In the genomic region with DNA sequence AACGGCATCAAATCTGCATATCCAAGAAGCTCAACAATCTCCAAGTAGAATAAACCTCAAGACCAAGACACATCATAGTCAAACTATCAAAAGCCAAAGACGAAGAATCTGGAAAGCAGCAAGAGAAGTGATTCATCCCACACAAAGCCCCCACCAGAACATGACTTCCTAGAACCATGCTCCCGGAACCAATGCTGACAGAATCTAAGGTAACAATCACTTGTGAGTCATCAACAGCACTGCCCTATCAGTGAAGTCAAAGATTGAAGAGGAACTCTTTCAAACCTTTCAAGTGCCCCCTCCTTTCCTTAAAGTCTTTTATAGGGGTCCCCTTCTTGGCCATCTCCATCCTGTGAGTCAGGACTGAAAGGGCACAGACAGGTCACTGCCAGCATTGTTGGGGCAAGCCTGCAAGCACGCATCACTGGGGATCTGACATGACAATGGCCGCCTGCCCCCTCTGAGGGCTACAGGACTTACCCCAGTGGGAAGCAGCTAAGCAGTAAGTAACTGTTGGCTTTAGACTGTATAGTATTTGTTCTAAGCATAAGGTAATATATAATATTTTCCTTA, we compare ENCODE assay signal across 14 cellular contexts. TPM values are rescaled to one million over a fixed set of nuclear protein-coding genes. Genes with fewer than 3 reads are reported as not detected.
A peak's percentile ranks its signal among the peaks of the same experiment; 100 is the strongest.
DNase-seq lines count a peak whose midpoint lies in the region; TF ChIP-seq lines count a peak whose summit lies in the region.
"Had no signal": no experiment of that assay in that cellular context is flagged by ENCODE, and none has a peak within 500 bp of the region (broad histone marks: within the 10 kb centered on the region; RNA-seq: fewer than 3 reads in every experiment).

CCDC70 (plus strand) TSS at position 242 of the 573 bp plus-strand sequence. CDS start 3,443 bp downstream, outside the sequence.

- H3K27me3 Mint-ChIP-seq in endodermal cell (ENCODE audit: insufficient read depth): peaks cover 5% of the 10 kb centered on the region

- H3K9me3 Mint-ChIP-seq in endodermal cell: no peaks in the 10 kb centered on the region

- no peaks in the 10 kb centered on the region for H3K4me1 ChIP-seq in endodermal cell (ENCODE audit: control insufficient read depth, insufficient read depth, low read length)
- H3K4me1 ChIP-seq: right atrium auricular region, vagina had no signal

- no peaks in the 10 kb centered on the region for H3K36me3 ChIP-seq in endodermal cell (ENCODE audit: control insufficient read depth, insufficient read depth, low read length)
- H3K36me3 ChIP-seq: right atrium auricular region, vagina had no signal

- H3K9me3 ChIP-seq in endodermal cell (ENCODE audit: control insufficient read depth, low read length): no peaks in the 10 kb centered on the region
- H3K9me3 ChIP-seq: right atrium auricular region, vagina had no signal

- peaks cover 5% of the 10 kb centered on the region for H3K27me3 ChIP-seq in endodermal cell (ENCODE audit: control insufficient read depth, insufficient read depth, low read length, poor library complexity, severe bottlenecking)
- H3K27me3 ChIP-seq: right atrium auricular region, vagina had no signal

- no peaks in the 10 kb centered on the region for H3K36me3 Mint-ChIP-seq in endodermal cell (ENCODE audit: low read depth)

- H3K27ac ChIP-seq in endodermal cell (ENCODE audit: low read depth, low read length): no peak within 1 kb of the TSS
- H3K27ac ChIP-seq: right atrium auricular region, vagina had no signal

- DNase-seq in stimulated activated CD4-positive, alpha-beta T cell treated with anti-CD3 and anti-CD28 coated beads, Interleukin-4, amount 100 ng/mL, for 24 hours: peak; percentile 27
- DNase-seq in stimulated activated CD4-positive, alpha-beta T cell treated with anti-CD3 and anti-CD28 coated beads, Interleukin-2, amount 100 ng/mL, for 48 hours: no peak
- DNase-seq in SW480 (ENCODE audit: low spot score): peak; percentile 19
- DNase-seq in epithelial cell of esophagus (ENCODE audit: low read depth): peak; percentile 62
- DNase-seq in NCI-H1694 treated with DMSO at 0.1 percent for 48 hours (lab: John Stamatoyannopoulos, UW): no peak
- DNase-seq in Ammon's horn (ENCODE audit: low spot score): no peak
- no peak for DNase-seq in endodermal cell
- no peak for DNase-seq in NCI-H1417 treated with DMSO at 0.1 percent for 48 hours (lab: John Stamatoyannopoulos, UW)
- DNase-seq: KBM-7, NCI-H2171 treated with DMSO at 0.1 percent for 48 hours had no signal

- H3K4me1 Mint-ChIP-seq in endodermal cell: peaks cover 10% of the 10 kb centered on the region

- H3K4me3 ChIP-seq in epithelial cell of esophagus (ENCODE audit: low read length): no peak within 1 kb of the TSS
- no peak within 1 kb of the TSS for H3K4me3 ChIP-seq in endodermal cell (ENCODE audit: low read length)
- H3K4me3 ChIP-seq: right atrium auricular region, vagina had no signal

- H3K27ac Mint-ChIP-seq in endodermal cell: no peak within 1 kb of the TSS

- no peak for TF ChIP-seq CTCF in epithelial cell of esophagus (IDR thresholded peaks at IDR 0.05; ENCODE audit: insufficient read depth, low read depth, low read length, missing control alignments)
- TF ChIP-seq CTCF in endodermal cell (conservative IDR thresholded peaks at IDR 0.05): no peak

- 86 to 96% methylated on average over 3 to 5 of the region's 5 CpGs for WGBS in endodermal cell (ENCODE audit: insufficient coverage in 1 of 2, insufficient read length in 1 of 2), 2 experiments

- H3K4me3 Mint-ChIP-seq in endodermal cell: no peak within 1 kb of the TSS

- H3K9ac ChIP-seq in endodermal cell (ENCODE audit: extremely low read depth, low read length, poor library complexity, severe bottlenecking): no peak within 1 kb of the TSS

RNA-seq across cellular contexts. Expression of gene CCDC70, which starts in this region (rescaled TPM):
- not detected for total RNA-seq in endodermal cell
- polyA plus RNA-seq in endodermal cell (2013, experiment 1 of 2): not detected
- polyA plus RNA-seq in endodermal cell (2013, experiment 2 of 2): not detected
- total RNA-seq: H4, right atrium auricular region, vagina had no signal
- polyA plus RNA-seq: adipose tissue had no signal

Comparison
In these comparisons a context has a peak if more than half of its experiments do, and no peak if none do; other contexts are left out.
1. DNase-seq: peak in stimulated activated CD4-positive, alpha-beta T cell treated with anti-CD3 and anti-CD28 coated beads, Interleukin-4, amount 100 ng/mL, for 24 hours (single experiment), SW480 (single experiment) and epithelial cell of esophagus (single experiment); none in stimulated activated CD4-positive, alpha-beta T cell treated with anti-CD3 and anti-CD28 coated beads, Interleukin-2, amount 100 ng/mL, for 48 hours (0 of 2), NCI-H1694 treated with DMSO at 0.1 percent for 48 hours (single experiment), Ammon's horn (single experiment), endodermal cell (single experiment) and NCI-H1417 treated with DMSO at 0.1 percent for 48 hours (single experiment).